15 cellular contexts compared by ENCODE assay signal in the genomic region with DNA sequence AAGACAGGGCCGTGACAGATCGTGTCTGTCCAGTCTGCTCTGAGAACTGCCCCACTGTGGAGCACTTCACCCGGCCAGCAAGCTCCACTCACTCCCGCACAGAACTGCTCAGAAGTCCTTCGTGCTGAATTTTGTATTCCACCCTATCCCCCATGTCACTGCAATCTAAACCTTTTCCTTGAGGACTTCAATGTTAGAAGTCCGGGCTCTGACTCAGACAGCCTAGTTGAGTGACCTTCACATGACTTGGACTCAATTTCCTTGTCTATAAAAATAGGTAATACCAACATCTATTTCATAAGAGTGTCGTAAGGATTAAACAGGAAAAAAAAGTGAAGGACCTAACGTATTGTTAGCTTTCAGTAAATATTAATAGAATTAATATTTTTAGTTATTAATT.
"Had no signal": no experiment of that assay in that cellular context is flagged by ENCODE, and none has a peak within 500 bp of the region (broad histone marks: within the 10 kb centered on the region; RNA-seq: fewer than 3 reads in every experiment).

No MANE protein-coding gene starts in this region.

- H3K4me3 ChIP-seq: dorsolateral prefrontal cortex, hepatocyte, lung had no signal

- DNase-seq: activated CD4-positive, alpha-beta T cell treated with anti-CD3 and anti-CD28 coated beads, Interleukin-2, amount 10 ng/mL, durations not matched to agents 7 days and 5 days; activated CD8-positive, alpha-beta T cell treated with anti-CD3 and anti-CD28 coated beads, Interleukin-2, amount 10 ng/mL, durations not matched to agents 7 days and 5 days; activated naive CD4-positive, alpha-beta T cell treated with Interleukin-2 at 50 U/mL for 16 hours; activated naive CD8-positive, alpha-beta T cell treated with anti-CD3 and anti-CD28 coated beads, Interleukin-2, amount 10 ng/mL, durations not matched to agents 7 days and 5 days; activated T-cell treated with anti-CD3 and anti-CD28 coated beads, Interleukin-2, amount 50 U/mL, for 24 hours; central memory CD4-positive, alpha-beta T cell; dorsolateral prefrontal cortex; naive thymus-derived CD4-positive, alpha-beta T cell; stimulated activated naive CD4-positive, alpha-beta T cell; T1000 had no signal

- H3K4me3 Mint-ChIP-seq: activated CD4-positive, alpha-beta T cell treated with anti-CD3 and anti-CD28 coated beads, Interleukin-2, amount 10 ng/mL, durations not matched to agents 7 days and 5 days; activated CD8-positive, alpha-beta T cell treated with anti-CD3 and anti-CD28 coated beads, Interleukin-2, amount 10 ng/mL, durations not matched to agents 7 days and 5 days; activated naive CD8-positive, alpha-beta T cell treated with anti-CD3 and anti-CD28 coated beads, Interleukin-2, amount 10 ng/mL, durations not matched to agents 7 days and 5 days; activated T-cell treated with anti-CD3 and anti-CD28 coated beads, Interleukin-2, amount 50 U/mL, for 24 hours; brain; naive thymus-derived CD4-positive, alpha-beta T cell had no signal

- ATAC-seq: activated CD8-positive, alpha-beta T cell treated with anti-CD3 and anti-CD28 coated beads, Interleukin-2, amount 10 ng/mL, durations not matched to agents 7 days and 5 days; naive thymus-derived CD4-positive, alpha-beta T cell had no signal

- H3K4me1 Mint-ChIP-seq: activated CD4-positive, alpha-beta T cell treated with anti-CD3 and anti-CD28 coated beads, Interleukin-2, amount 10 ng/mL, durations not matched to agents 7 days and 5 days; activated naive CD8-positive, alpha-beta T cell treated with anti-CD3 and anti-CD28 coated beads, Interleukin-2, amount 10 ng/mL, durations not matched to agents 7 days and 5 days; brain; naive thymus-derived CD4-positive, alpha-beta T cell had no signal

- H3K9me3 Mint-ChIP-seq: activated CD4-positive, alpha-beta T cell treated with anti-CD3 and anti-CD28 coated beads, Interleukin-2, amount 10 ng/mL, durations not matched to agents 7 days and 5 days; activated naive CD8-positive, alpha-beta T cell treated with anti-CD3 and anti-CD28 coated beads, Interleukin-2, amount 10 ng/mL, durations not matched to agents 7 days and 5 days; activated T-cell treated with anti-CD3 and anti-CD28 coated beads, Interleukin-2, amount 50 U/mL, for 24 hours; activated T-helper 2 cell treated with anti-CD3 and anti-CD28 coated beads, Interferon-gamma antibody, Interleukin-2, Interleukin-4, amounts not matched to agents 10 μg/mL and 5 μg/mL and 100 μg/mL, durations not matched to agents 14 hours and 24 hours and 36 hours; brain had no signal

- H3K36me3 Mint-ChIP-seq: activated naive CD8-positive, alpha-beta T cell treated with anti-CD3 and anti-CD28 coated beads, Interleukin-2, amount 10 ng/mL, durations not matched to agents 7 days and 5 days; brain; naive thymus-derived CD4-positive, alpha-beta T cell had no signal

- H3K27ac Mint-ChIP-seq: activated CD4-positive, alpha-beta T cell treated with anti-CD3 and anti-CD28 coated beads, Interleukin-2, amount 10 ng/mL, durations not matched to agents 7 days and 5 days; activated CD8-positive, alpha-beta T cell treated with anti-CD3 and anti-CD28 coated beads, Interleukin-2, amount 10 ng/mL, durations not matched to agents 7 days and 5 days; activated naive CD8-positive, alpha-beta T cell treated with anti-CD3 and anti-CD28 coated beads, Interleukin-2, amount 10 ng/mL, durations not matched to agents 7 days and 5 days; activated T-cell treated with anti-CD3 and anti-CD28 coated beads, Interleukin-2, amount 50 U/mL, for 24 hours; activated T-helper 2 cell treated with anti-CD3 and anti-CD28 coated beads, Interferon-gamma antibody, Interleukin-2, Interleukin-4, amounts not matched to agents 10 μg/mL and 5 μg/mL and 100 μg/mL, durations not matched to agents 14 hours and 24 hours and 36 hours; brain; naive thymus-derived CD4-positive, alpha-beta T cell had no signal

- FAIRE-seq: colon had no signal

- H3K27me3 ChIP-seq: hepatocyte had no signal
